Comparison of ENCODE assay signal across 8 cellular contexts in the genomic region with DNA sequence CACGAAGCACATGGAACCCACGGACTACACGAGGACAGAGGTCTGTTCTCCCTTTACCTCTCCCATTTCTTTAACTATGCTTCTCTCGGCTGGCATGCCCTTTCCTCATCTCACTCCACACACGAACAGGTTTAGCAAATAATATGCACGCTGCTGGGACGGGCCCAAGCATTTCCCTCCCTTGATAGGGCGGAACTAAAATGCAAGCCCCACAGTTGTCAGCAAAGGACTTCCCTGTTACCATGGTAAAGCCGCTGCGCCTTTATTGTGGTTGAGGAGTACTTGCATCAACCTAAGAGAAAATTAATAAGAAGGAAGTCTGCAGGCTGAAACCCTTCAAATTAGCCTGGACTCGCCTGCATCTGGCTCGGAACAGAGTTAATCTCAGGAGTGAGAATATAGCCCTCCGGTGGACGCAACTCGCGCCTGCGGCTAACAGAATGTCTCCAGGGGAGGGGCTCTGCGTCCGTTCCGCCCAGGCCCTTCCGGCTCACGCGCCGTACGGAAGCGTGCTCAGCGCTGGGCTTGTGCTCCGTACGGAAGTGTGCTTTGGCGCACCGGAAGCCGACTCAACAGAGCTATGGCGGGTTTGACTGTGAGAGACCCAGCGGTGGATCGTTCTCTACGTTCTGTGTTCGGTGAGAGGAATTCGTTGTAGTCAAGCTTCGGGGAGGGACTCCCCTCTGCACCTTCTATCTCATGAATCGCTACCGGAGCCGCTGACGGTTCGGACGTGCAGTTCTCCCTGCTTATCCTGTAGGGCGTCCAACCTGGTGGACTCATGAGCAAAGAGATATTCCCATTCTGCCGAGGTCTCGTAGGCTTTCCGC. TPM values are rescaled to one million over a fixed set of nuclear protein-coding genes. Genes with fewer than 3 reads are reported as not detected.
DNase-seq lines count a peak whose midpoint lies in the region; ATAC-seq and TF ChIP-seq lines count a peak whose summit lies in the region.

A gene with protein sequence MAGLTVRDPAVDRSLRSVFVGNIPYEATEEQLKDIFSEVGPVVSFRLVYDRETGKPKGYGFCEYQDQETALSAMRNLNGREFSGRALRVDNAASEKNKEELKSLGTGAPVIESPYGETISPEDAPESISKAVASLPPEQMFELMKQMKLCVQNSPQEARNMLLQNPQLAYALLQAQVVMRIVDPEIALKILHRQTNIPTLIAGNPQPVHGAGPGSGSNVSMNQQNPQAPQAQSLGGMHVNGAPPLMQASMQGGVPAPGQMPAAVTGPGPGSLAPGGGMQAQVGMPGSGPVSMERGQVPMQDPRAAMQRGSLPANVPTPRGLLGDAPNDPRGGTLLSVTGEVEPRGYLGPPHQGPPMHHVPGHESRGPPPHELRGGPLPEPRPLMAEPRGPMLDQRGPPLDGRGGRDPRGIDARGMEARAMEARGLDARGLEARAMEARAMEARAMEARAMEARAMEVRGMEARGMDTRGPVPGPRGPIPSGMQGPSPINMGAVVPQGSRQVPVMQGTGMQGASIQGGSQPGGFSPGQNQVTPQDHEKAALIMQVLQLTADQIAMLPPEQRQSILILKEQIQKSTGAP (plus strand): TSS at position 555 of the 830 bp plus-strand sequence. CDS start 26 bp downstream, at position 581.

- peaks cover 6 to 15% (median 8%) of the 10 kb centered on the region in 3 donors for H3K4me1 Mint-ChIP-seq in CD8-positive, alpha-beta memory T cell
- peaks cover 7% of the 10 kb centered on the region for H3K4me1 Mint-ChIP-seq in activated CD8-positive, alpha-beta T cell treated with anti-CD3 and anti-CD28 coated beads for 36 hours (ENCODE audit: low read depth)

- CTCF ChIA-PET in CD8-positive, alpha-beta memory T cell (lab: Charles Lee), result no interaction called here
- CTCF ChIA-PET in activated CD8-positive, alpha-beta T cell treated with anti-CD3 and anti-CD28 coated beads for 36 hours (lab: Charles Lee), result no interaction called here

- peaks cover 6 to 10% of the 10 kb centered on the region in 2 donors for H3K27me3 Mint-ChIP-seq in CD8-positive, alpha-beta memory T cell
- peaks cover 6% of the 10 kb centered on the region for H3K27me3 Mint-ChIP-seq in activated CD8-positive, alpha-beta T cell treated with anti-CD3 and anti-CD28 coated beads for 36 hours

- TF ChIP-seq CTCF in activated CD8-positive, alpha-beta T cell treated with anti-CD3 and anti-CD28 coated beads for 36 hours (IDR thresholded peaks at IDR 0.05), result no peak

- H3K27ac Mint-ChIP-seq in CD8-positive, alpha-beta memory T cell, result peak within 1 kb of the TSS; percentile 64 to 96 (median 93)
- H3K27ac Mint-ChIP-seq in activated CD8-positive, alpha-beta T cell treated with anti-CD3 and anti-CD28 coated beads for 36 hours, result peak within 1 kb of the TSS; percentile 99

- H3K36me3 ChIP-seq in CD8-positive, alpha-beta memory T cell (ENCODE audit: insufficient read depth, low read length), result peaks cover 8% of the 10 kb centered on the region

- peak within 1 kb of the TSS; percentile 91 for H3K4me3 ChIP-seq in CD8-positive, alpha-beta memory T cell (ENCODE audit: low read length)

- peak within 1 kb of the TSS; percentile 89 for H3K27ac ChIP-seq in CD8-positive, alpha-beta memory T cell (ENCODE audit: low read depth, low read length)

- intact Hi-C loops in activated CD8-positive, alpha-beta T cell treated with anti-CD3 and anti-CD28 coated beads for 36 hours (cut with micrococcal nuclease), result no loop called here

- H3K4me3 Mint-ChIP-seq in CD8-positive, alpha-beta memory T cell, result peak within 1 kb of the TSS; percentile 83 to 91 (median 84)
- H3K4me3 Mint-ChIP-seq in activated CD8-positive, alpha-beta T cell treated with anti-CD3 and anti-CD28 coated beads for 36 hours, result peak within 1 kb of the TSS; percentile 89

- peak; percentile 64 to 86 (median 80) for DNase-seq in CD8-positive, alpha-beta memory T cell
- DNase-seq in HK-2 (ENCODE audit: unreplicated experiment) (peak; percentile 77), NCI-H82 treated with DMSO at 0.1 percent for 48 hours (lab: John Stamatoyannopoulos, UW; ENCODE audit: unreplicated experiment) (peak; percentile 70), lung microvascular endothelial cell (ENCODE audit: low read depth in 2 of 2) (peak; percentile 88 to 89)
- peak; percentile 84 for DNase-seq in activated CD8-positive, alpha-beta T cell treated with anti-CD3 and anti-CD28 coated beads for 36 hours
- DNase-seq in effector CD4-positive, alpha-beta T cell, result peak; percentile 67
- peak; percentile 53 to 58 (median 57) for DNase-seq in stimulated activated CD4-positive, alpha-beta T cell treated with anti-CD3 and anti-CD28 coated beads, TNF-alpha, amount 100 ng/mL, for 4 hours (ENCODE audit: low read depth in 3 of 3)

- no peaks in the 10 kb centered on the region for H3K9me3 Mint-ChIP-seq in CD8-positive, alpha-beta memory T cell
- no peaks in the 10 kb centered on the region for H3K9me3 Mint-ChIP-seq in activated CD8-positive, alpha-beta T cell treated with anti-CD3 and anti-CD28 coated beads for 36 hours

- H3K9me3 ChIP-seq in CD8-positive, alpha-beta memory T cell (ENCODE audit: low read length), result no peaks in the 10 kb centered on the region

- peaks cover 0 to 38% (median 5%) of the 10 kb centered on the region in 3 donors for H3K36me3 Mint-ChIP-seq in CD8-positive, alpha-beta memory T cell
- H3K36me3 Mint-ChIP-seq in activated CD8-positive, alpha-beta T cell treated with anti-CD3 and anti-CD28 coated beads for 36 hours (ENCODE audit: low read depth), result peaks cover 25% of the 10 kb centered on the region

- H3K4me1 ChIP-seq in CD8-positive, alpha-beta memory T cell (ENCODE audit: insufficient read depth, low read length), result no peaks in the 10 kb centered on the region

- POLR2A ChIA-PET in CD8-positive, alpha-beta memory T cell (lab: Charles Lee), result interaction anchor here (0.6 to 1.1 kb wide), 2 partner anchors 9 to 278 kb away, joined by 3 to 4 read pairs; a partner anchor contains a TSS
- POLR2A ChIA-PET in activated CD8-positive, alpha-beta T cell treated with anti-CD3 and anti-CD28 coated beads for 36 hours (lab: Charles Lee), result interaction anchor here (0.6 to 1.3 kb wide), 3 partner anchors 9 to 92 kb away, joined by 4 to 6 read pairs (median 5); no protein-coding TSS in a partner anchor

- peak; percentile 99 for ATAC-seq in GM19455 (IDR thresholded peaks at IDR 0.05; ENCODE audit: unreplicated experiment)
- peak; percentile 98 for ATAC-seq in activated CD8-positive, alpha-beta T cell treated with anti-CD3 and anti-CD28 coated beads for 36 hours

- H3K27me3 ChIP-seq in CD8-positive, alpha-beta memory T cell (ENCODE audit: insufficient read depth, low read length, poor library complexity, severe bottlenecking), result no peaks in the 10 kb centered on the region

RNA-seq across cellular contexts. Expression of the gene that starts here (rescaled TPM):
- 10 to 100 TPM; 55.6 to 59.5 TPM for total RNA-seq in CD8-positive, alpha-beta memory T cell
- 13.5 TPM for polyA plus RNA-seq in CD8-positive, alpha-beta memory T cell
- 10 to 100 TPM; 42.0 to 43.5 TPM for total RNA-seq in activated CD8-positive, alpha-beta T cell treated with anti-CD3 and anti-CD28 coated beads for 36 hours
- 11.1 and 11.9 TPM in 2 replicates for total RNA-seq in lung microvascular endothelial cell

Comparison
In these comparisons a context has a peak if more than half of its experiments do, and no peak if none do; other contexts are left out.
1. Peak in every context shown above with its lines: DNase-seq, ATAC-seq, H3K4me3 ChIP-seq and H3K27ac ChIP-seq.